Comparison of ENCODE assay signal across 28 cellular contexts in the genomic region with DNA sequence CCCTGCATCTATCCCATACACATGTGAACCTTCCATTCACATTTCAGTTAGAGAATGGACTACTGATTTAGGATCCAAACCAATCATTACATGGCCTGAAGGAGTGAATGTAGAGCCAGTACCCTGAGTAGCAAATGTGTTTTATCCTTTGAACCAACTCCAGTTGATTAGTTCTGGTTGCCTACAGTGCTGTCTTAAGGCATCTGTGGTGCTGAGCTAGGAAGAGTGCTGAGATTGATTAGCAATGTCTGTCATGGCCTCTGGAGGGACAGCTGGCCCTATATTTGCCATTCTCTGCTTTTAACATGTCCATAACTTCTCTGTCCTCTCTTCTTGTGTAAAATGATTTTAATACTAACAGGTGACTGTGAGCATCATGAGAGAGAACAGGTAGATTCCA. TPM values are rescaled to one million over a fixed set of nuclear protein-coding genes. Genes with fewer than 3 reads are reported as not detected.
"Had no signal": no experiment of that assay in that cellular context is flagged by ENCODE, and none has a peak within 500 bp of the region (broad histone marks: within the 10 kb centered on the region; RNA-seq: fewer than 3 reads in every experiment).

No MANE protein-coding gene starts in this region.

- H3K36me3 Mint-ChIP-seq: activated CD8-positive, alpha-beta memory T cell treated with anti-CD3 and anti-CD28 coated beads, Interleukin-2, amount 10 ng/mL, durations not matched to agents 7 days and 5 days; activated naive CD8-positive, alpha-beta T cell; natural killer cell had no signal

- DNase-seq: activated CD4-positive, alpha-beta T cell treated with anti-CD3 and anti-CD28 coated beads, Interleukin-2, amount 10 ng/mL, durations not matched to agents 7 days and 5 days; activated CD8-positive, alpha-beta memory T cell treated with anti-CD3 and anti-CD28 coated beads, Interleukin-2, amount 10 ng/mL, durations not matched to agents 7 days and 5 days; activated CD8-positive, alpha-beta T cell treated with anti-CD3 and anti-CD28 coated beads for 36 hours; activated naive CD4-positive, alpha-beta T cell; activated T-cell treated with anti-CD3 and anti-CD28 coated beads, Interleukin-2, amount 50 U/mL, for 1 hour; brain microvascular endothelial cell; dorsolateral prefrontal cortex; effector memory CD8-positive, alpha-beta T cell; heart left ventricle; islet precursor cell; left cardiac atrium; midbrain; natural killer cell; stimulated activated CD4-positive, alpha-beta T cell treated with anti-CD3 and anti-CD28 coated beads, Interleukin-4, amount 100 ng/mL, for 4 hours; stimulated activated naive CD8-positive, alpha-beta T cell treated with anti-CD3 and anti-CD28 coated beads, Interleukin-15, Interleukin-2, amounts not matched to agents 100 U/mL and 50 U/mL, for 24 hours; upper lobe of left lung had no signal

- H3K27me3 Mint-ChIP-seq: activated CD4-positive, alpha-beta T cell treated with anti-CD3 and anti-CD28 coated beads, Interleukin-2, amount 10 ng/mL, durations not matched to agents 7 days and 5 days; activated CD8-positive, alpha-beta memory T cell treated with anti-CD3 and anti-CD28 coated beads, Interleukin-2, amount 10 ng/mL, durations not matched to agents 7 days and 5 days; activated CD8-positive, alpha-beta T cell treated with anti-CD3 and anti-CD28 coated beads for 36 hours; activated naive CD8-positive, alpha-beta T cell; effector memory CD8-positive, alpha-beta T cell had no signal

- H3K9me3 Mint-ChIP-seq: activated CD8-positive, alpha-beta T cell treated with anti-CD3 and anti-CD28 coated beads for 36 hours had no signal

- H3K4me3 Mint-ChIP-seq: activated CD4-positive, alpha-beta T cell treated with anti-CD3 and anti-CD28 coated beads, Interleukin-2, amount 10 ng/mL, durations not matched to agents 7 days and 5 days; activated CD8-positive, alpha-beta memory T cell treated with anti-CD3 and anti-CD28 coated beads, Interleukin-2, amount 10 ng/mL, durations not matched to agents 7 days and 5 days; activated CD8-positive, alpha-beta T cell treated with anti-CD3 and anti-CD28 coated beads for 36 hours; activated naive CD8-positive, alpha-beta T cell; effector memory CD8-positive, alpha-beta T cell; natural killer cell had no signal

- H3K4me3 ChIP-seq: adrenal gland, ascending aorta, dorsolateral prefrontal cortex, heart left ventricle, prostate gland, right atrium auricular region, upper lobe of left lung had no signal

- H3K27me3 ChIP-seq: adrenal gland, ascending aorta, brain microvascular endothelial cell, dorsolateral prefrontal cortex, heart left ventricle, right atrium auricular region, upper lobe of left lung had no signal

- H3K4me1 Mint-ChIP-seq: activated CD4-positive, alpha-beta T cell treated with anti-CD3 and anti-CD28 coated beads, Interleukin-2, amount 10 ng/mL, durations not matched to agents 7 days and 5 days; activated CD8-positive, alpha-beta memory T cell treated with anti-CD3 and anti-CD28 coated beads, Interleukin-2, amount 10 ng/mL, durations not matched to agents 7 days and 5 days; natural killer cell had no signal

- H3K27ac Mint-ChIP-seq: activated CD4-positive, alpha-beta T cell treated with anti-CD3 and anti-CD28 coated beads, Interleukin-2, amount 10 ng/mL, durations not matched to agents 7 days and 5 days; activated CD8-positive, alpha-beta memory T cell treated with anti-CD3 and anti-CD28 coated beads, Interleukin-2, amount 10 ng/mL, durations not matched to agents 7 days and 5 days; activated CD8-positive, alpha-beta T cell treated with anti-CD3 and anti-CD28 coated beads for 36 hours; activated naive CD8-positive, alpha-beta T cell; effector memory CD8-positive, alpha-beta T cell; natural killer cell had no signal

- H3K36me3 ChIP-seq: adrenal gland, ascending aorta, brain microvascular endothelial cell, heart left ventricle, prostate gland, upper lobe of left lung had no signal

RNA-seq across cellular contexts. Expression of a gene that starts 11.1 kb away (rescaled TPM):
- total RNA-seq: activated CD4-positive, alpha-beta T cell treated with anti-CD3 and anti-CD28 coated beads, Interleukin-2, amount 10 ng/mL, durations not matched to agents 7 days and 5 days; activated CD8-positive, alpha-beta memory T cell treated with anti-CD3 and anti-CD28 coated beads, Interleukin-2, amount 10 ng/mL, durations not matched to agents 7 days and 5 days; activated CD8-positive, alpha-beta T cell treated with anti-CD3 and anti-CD28 coated beads for 36 hours; adrenal gland; ascending aorta; endothelial cell of umbilical vein; esophagus mucosa; fibroblast of villous mesenchyme; heart left ventricle; left cardiac atrium; liver; natural killer cell; osteoblast; right atrium auricular region; subcutaneous adipose tissue; T-helper 2 cell treated with Interferon-gamma antibody and Interleukin-4, amounts not matched to agents 100 ng/mL and 5 ng/mL, for 36 hours; upper lobe of left lung had no signal
- polyA plus RNA-seq: endothelial cell of umbilical vein, heart left ventricle, liver had no signal
